12 cellular contexts compared by ENCODE assay signal in genomic region chr9:77945798-77946197, GRCh38.
DNase-seq lines count a peak whose midpoint lies in the region; ATAC-seq and TF ChIP-seq lines count a peak whose summit lies in the region.
"Had no signal": no experiment of that assay in that cellular context is flagged by ENCODE, and none has a peak within 500 bp of the region (broad histone marks: within the 10 kb centered on the region; RNA-seq: fewer than 3 reads in every experiment).

No MANE protein-coding gene starts in this region.

- H3K4me1 ChIP-seq in Loucy (ENCODE audit: insufficient read depth, low read length, poor library complexity, severe bottlenecking): peaks cover 72% of the 10 kb centered on the region
- H3K4me1 ChIP-seq in left lung: peaks cover 47 to 88% of the 10 kb centered on the region in 2 donors
- H3K4me1 ChIP-seq in transverse colon: peaks cover 43 to 81% (median 50%) of the 10 kb centered on the region in 4 donors

- in situ Hi-C loops in astrocyte of the spinal cord (cut with HindIII; ENCODE audit: low sequenced_read_pairs): no loop called here
- in situ Hi-C loops in transverse colon (cut with MboI; ENCODE audit: low pct_ligation_motif_present in 1 of 4, low pct_unique_long_range_greater_than_20kb in 1 of 4, low sequenced_read_pairs in 3 of 4): no loop called here

- H3K27ac ChIP-seq in left lung: peak overlapping the region; percentile 73 to 91
- H3K27ac ChIP-seq in transverse colon: peak overlapping the region; percentile 64 to 78 (median 74)

- H3K36me3 ChIP-seq in Loucy (ENCODE audit: insufficient read depth, low read length) (peaks cover 5% of the 10 kb centered on the region; the same call in 1 of the 2 replicates), left lung (no peaks in the 10 kb centered on the region), transverse colon (no peaks in the 10 kb centered on the region), MG63 (no peaks in the 10 kb centered on the region)

- no peak for TF ChIP-seq POLR2A in transverse colon (IDR thresholded peaks at IDR 0.05)

- intact Hi-C loops in left lung (cut with DNase I): no loop called here
- intact Hi-C loops in transverse colon (cut with DNase I; ENCODE audit: low total_unique reads): no loop called here

- no peak overlapping the region for H3K4me3 ChIP-seq in Loucy (ENCODE audit: low read length, poor library complexity, severe bottlenecking)
- no peak overlapping the region for H3K4me3 ChIP-seq in astrocyte of the spinal cord (ENCODE audit: low read depth, low read length)
- H3K4me3 ChIP-seq in left lung: peak overlapping the region in 1 of 2 donors; percentile 30
- H3K4me3 ChIP-seq in transverse colon: no peak overlapping the region
- no peak overlapping the region for H3K4me3 ChIP-seq in MG63

- 42 to 60% methylated on average over 2 to 5 of the region's 5 CpGs for WGBS in transverse colon (ENCODE audit: low coverage in 1 of 2), 2 donors

- H3K79me2 ChIP-seq in Loucy (ENCODE audit: insufficient read depth, low read length): peaks cover 100% of the 10 kb centered on the region

- peaks cover 9% of the 10 kb centered on the region; the same call in 1 of the 2 replicates for H3F3A ChIP-seq in Loucy (ENCODE audit: low read depth)

- H3K4me2 ChIP-seq in Loucy (ENCODE audit: low read depth, low read length, poor library complexity, severe bottlenecking): peak overlapping the region; percentile 1

- ATAC-seq in left lung (peak; percentile 65), HG03565 (IDR thresholded peaks at IDR 0.05; ENCODE audit: unreplicated experiment) (no peak)

- peak; percentile 40 for DNase-seq in astrocyte of the spinal cord (ENCODE audit: low read depth, low spot score)
- DNase-seq in left lung: no peak
- no peak for DNase-seq in transverse colon
- DNase-seq in MG63: no peak
- DNase-seq in glomerular visceral epithelial cell (ENCODE audit: extremely low spot score): no peak
- DNase-seq: activated naive CD8-positive, alpha-beta T cell treated with anti-CD3 and anti-CD28 coated beads, Interleukin-2, amount 10 ng/mL, durations not matched to agents 7 days and 5 days; DND-41; HFFc6; naive B cell; NCI-H82 had no signal

- H2AFZ ChIP-seq in Loucy (ENCODE audit: low read length): no peak overlapping the region

- H3K9me2 ChIP-seq in Loucy (replicated peaks; ENCODE audit: low read depth, low read length): no peaks in the 10 kb centered on the region

- no peak overlapping the region for H3K9ac ChIP-seq in Loucy (ENCODE audit: low read depth, low read length, poor library complexity, severe bottlenecking)

- TF ChIP-seq CTCF in Loucy (conservative IDR thresholded peaks at IDR 0.05; ENCODE audit: low read length) (no peak), astrocyte of the spinal cord (IDR thresholded peaks at IDR 0.05; ENCODE audit: low read depth, low read length) (no peak), left lung (IDR thresholded peaks at IDR 0.05) (no peak), transverse colon (IDR thresholded peaks at IDR 0.05) (no peak)

- H4K20me1 ChIP-seq in Loucy (ENCODE audit: insufficient read depth, low read length, poor library complexity, severe bottlenecking): peaks cover 91% of the 10 kb centered on the region

- no peaks in the 10 kb centered on the region for H3K27me3 ChIP-seq in Loucy (ENCODE audit: insufficient read depth, low read length, poor library complexity, severe bottlenecking)
- H3K27me3 ChIP-seq in left lung: no peaks in the 10 kb centered on the region
- H3K27me3 ChIP-seq in transverse colon: no peaks in the 10 kb centered on the region
- H3K27me3 ChIP-seq in MG63: no peaks in the 10 kb centered on the region

- TF ChIP-seq EP300 in transverse colon (IDR thresholded peaks at IDR 0.05; ENCODE audit: low read depth): no peak

- H3K9me3 ChIP-seq in Loucy (ENCODE audit: insufficient read depth, low read depth, low read length) (no peaks in the 10 kb centered on the region), left lung (no peaks in the 10 kb centered on the region), transverse colon (no peaks in the 10 kb centered on the region), MG63 (no peaks in the 10 kb centered on the region)
